17 cellular contexts compared by ENCODE assay signal in genomic region chr13:66128201-66128600, GRCh38.
DNase-seq lines count a peak whose midpoint lies in the region; ATAC-seq, FAIRE-seq and TF ChIP-seq lines count a peak whose summit lies in the region.
"Had no signal": no experiment of that assay in that cellular context is flagged by ENCODE, and none has a peak within 500 bp of the region (broad histone marks: within the 10 kb centered on the region; RNA-seq: fewer than 3 reads in every experiment).

No MANE protein-coding gene starts in this region.

- TF ChIP-seq CTCF in Caco-2 (IDR thresholded peaks at IDR 0.05; ENCODE audit: insufficient read depth in 1 of 2, low read depth in 1 of 2, low read length in 1 of 2, severe bottlenecking in 1 of 2, unreplicated experiment in 1 of 2) = no peak

- no TSS peak for BruUV-seq in Caco-2 (replicated peaks; lab: Mats Ljungman, UMichigan)

- H3K36me3 Mint-ChIP-seq in Caco-2 (ENCODE audit: insufficient read depth, unreplicated experiment) = no peaks in the 10 kb centered on the region

- H3K4me1 Mint-ChIP-seq in Caco-2 (ENCODE audit: low read depth, unreplicated experiment) = no peaks in the 10 kb centered on the region

- H3K27me3 ChIP-seq in Caco-2 (replicated peaks; ENCODE audit: control insufficient read depth, insufficient read depth, low read length) = no peaks in the 10 kb centered on the region
- H3K27me3 ChIP-seq: SJSA1 had no signal

- no peak for DNase-seq in GM19239 (ENCODE audit: insufficient read length, low spot score)
- no peak for DNase-seq in T-helper 9 cell
- no peak for DNase-seq in DMS 273 treated with DMSO at 0.1 percent for 48 hours (lab: John Stamatoyannopoulos, UW)
- DNase-seq in Caco-2 = no peak
- DNase-seq: DMS53; NCI-H146; NCI-H2081 treated with DMSO at 0.1 percent for 48 hours; NCI-H2227 treated with DMSO at 0.1 percent for 48 hours; NCI-H524 treated with DMSO at 0.1 percent for 48 hours; NK-92 treated with Interleukin-12 subunit alpha and Interleukin-12 subunit beta, amount 100 ng/mL, for 24 hours; SW 1271 had no signal

- CTCF ChIA-PET in Caco-2 (lab: Charles Lee) = no interaction called here

- peaks cover 3% of the 10 kb centered on the region for H3K27me3 Mint-ChIP-seq in Caco-2 (ENCODE audit: insufficient read depth, unreplicated experiment)

- no peaks in the 10 kb centered on the region for H3K9me3 ChIP-seq in Caco-2
- H3K9me3 ChIP-seq: SJSA1 had no signal

- no peak overlapping the region for H3K4me3 Mint-ChIP-seq in Caco-2 (ENCODE audit: unreplicated experiment)

- intact Hi-C loops in Caco-2 (cut with micrococcal nuclease; ENCODE audit: unreplicated experiment) = no loop called here

- no peak overlapping the region for H3K4me3 ChIP-seq in Caco-2 (ENCODE audit: low read depth, low read length)
- H3K4me3 ChIP-seq: SJSA1 had no signal

- FAIRE-seq in GM19239 (lab: Jason Lieb, UNC) = peak; percentile 14
- FAIRE-seq: H1 had no signal

- no peaks in the 10 kb centered on the region for H3K9me3 Mint-ChIP-seq in Caco-2 (ENCODE audit: unreplicated experiment)

- H3K36me3 ChIP-seq in Caco-2 (ENCODE audit: control insufficient read depth, insufficient read depth, low read length) = no peaks in the 10 kb centered on the region
- H3K36me3 ChIP-seq: SJSA1 had no signal

- H3K4me1 ChIP-seq in Caco-2 = no peaks in the 10 kb centered on the region
- H3K4me1 ChIP-seq: SJSA1 had no signal

- POLR2A ChIA-PET in Caco-2 (lab: Charles Lee) = no interaction called here

- peak; percentile 42 for ATAC-seq in GM18498 (IDR thresholded peaks at IDR 0.05; ENCODE audit: unreplicated experiment)
- ATAC-seq in HG02642 (IDR thresholded peaks at IDR 0.05; ENCODE audit: poor library complexity, unreplicated experiment) = peak; percentile 23
- peak; percentile 45 for ATAC-seq in HG03139 (IDR thresholded peaks at IDR 0.05; ENCODE audit: unreplicated experiment)
- no peak for ATAC-seq in GM19452 (IDR thresholded peaks at IDR 0.05; ENCODE audit: unreplicated experiment)

- H3K27ac Mint-ChIP-seq in Caco-2 (ENCODE audit: unreplicated experiment) = no peak overlapping the region
